In genomic region chr1:231171623-231172197, GRCh38 we compare ENCODE assay signal across 26 cellular contexts. TPM values are rescaled to one million over a fixed set of nuclear protein-coding genes. Genes with fewer than 3 reads are reported as not detected.
DNase-seq lines count a peak whose midpoint lies in the region; ATAC-seq, FAIRE-seq and TF ChIP-seq lines count a peak whose summit lies in the region.
"Had no signal": no experiment of that assay in that cellular context is flagged by ENCODE, and none has a peak within 500 bp of the region (broad histone marks: within the 10 kb centered on the region; RNA-seq: fewer than 3 reads in every experiment).

No MANE protein-coding gene starts in this region.

- H3K9me3 Mint-ChIP-seq in astrocyte (ENCODE audit: unreplicated experiment) = no peaks in the 10 kb centered on the region
- H3K9me3 Mint-ChIP-seq in activated T-helper 2 cell treated with anti-CD3 and anti-CD28 coated beads, Interferon-gamma antibody, Interleukin-2, Interleukin-4, amounts not matched to agents 10 μg/mL and 5 μg/mL and 100 μg/mL, durations not matched to agents 14 hours and 24 hours and 36 hours = no peaks in the 10 kb centered on the region
- H3K9me3 Mint-ChIP-seq in stimulated activated effector memory CD8-positive, alpha-beta T cell treated with anti-CD3 and anti-CD28 coated beads, Interleukin-12 subunit alpha, Interleukin-12 subunit beta, amount 100 ng/mL, for 72 hours = no peaks in the 10 kb centered on the region
- H3K9me3 Mint-ChIP-seq: stimulated activated naive CD8-positive, alpha-beta T cell treated with anti-CD3 and anti-CD28 coated beads, Interleukin-15, amount 100 ng/mL, for 72 hours had no signal

- H3K4me3 Mint-ChIP-seq in astrocyte (ENCODE audit: unreplicated experiment) = no peak overlapping the region
- H3K4me3 Mint-ChIP-seq in activated T-helper 2 cell treated with anti-CD3 and anti-CD28 coated beads, Interferon-gamma antibody, Interleukin-2, Interleukin-4, amounts not matched to agents 10 μg/mL and 5 μg/mL and 100 μg/mL, durations not matched to agents 14 hours and 24 hours and 36 hours (ENCODE audit: low read depth) = no peak overlapping the region
- H3K4me3 Mint-ChIP-seq in stimulated activated effector memory CD8-positive, alpha-beta T cell treated with anti-CD3 and anti-CD28 coated beads, Interleukin-12 subunit alpha, Interleukin-12 subunit beta, amount 100 ng/mL, for 72 hours = no peak overlapping the region
- H3K4me3 Mint-ChIP-seq: stimulated activated naive CD8-positive, alpha-beta T cell treated with anti-CD3 and anti-CD28 coated beads, Interleukin-15, amount 100 ng/mL, for 72 hours had no signal

- H3K4me2 ChIP-seq in astrocyte (ENCODE audit: low read length) (no peak overlapping the region), keratinocyte (ENCODE audit: control insufficient read depth, extremely low read depth, insufficient read depth, low read depth, low read length) (peak overlapping the region; percentile 29)
- H3K4me2 ChIP-seq: PC-9 had no signal

- H4K20me1 ChIP-seq in astrocyte (ENCODE audit: insufficient read depth, low read length) (no peaks in the 10 kb centered on the region), keratinocyte (ENCODE audit: control insufficient read depth, extremely low read depth, insufficient read depth, low read length) (no peaks in the 10 kb centered on the region)

- DNase-seq in DMS53 (lab: John Stamatoyannopoulos, UW) (peak; percentile 11), DMS53 treated with DMSO at 0.1 percent for 48 hours (lab: John Stamatoyannopoulos, UW; ENCODE audit: unreplicated experiment) (no peak), MV-4-11 (lab: John Stamatoyannopoulos, UW) (peak; percentile 68), astrocyte (ENCODE audit: low read depth) (no peak), keratinocyte (ENCODE audit: low read depth, low spot score) (peak; percentile 40), adrenal gland (no peak)
- DNase-seq in activated T-helper 2 cell treated with anti-CD3 and anti-CD28 coated beads, Interferon-gamma antibody, Interleukin-2, Interleukin-4, amounts not matched to agents 10 μg/mL and 5 μg/mL and 100 μg/mL, durations not matched to agents 14 hours and 24 hours and 36 hours (ENCODE audit: low spot score) = no peak
- DNase-seq in stimulated activated effector memory CD8-positive, alpha-beta T cell treated with anti-CD3 and anti-CD28 coated beads, Interleukin-12 subunit alpha, Interleukin-12 subunit beta, amount 100 ng/mL, for 72 hours (ENCODE audit: low spot score in 2 of 2) = no peak
- DNase-seq: activated T-cell treated with anti-CD3 and anti-CD28 coated beads, Interleukin-2, amount 50 U/mL, for 1 hour; dermis blood vessel endothelial cell; head of caudate nucleus; left colon; mesenchymal stem cell; NCI-H1105 treated with DMSO at 0.1 percent for 48 hours; NCI-H446 treated with DMSO at 0.1 percent for 48 hours; PC-9; stimulated activated CD4-positive, alpha-beta T cell treated with anti-CD3 and anti-CD28 coated beads, Interleukin-15, amount 100 ng/mL, for 24 hours; stimulated activated naive CD8-positive, alpha-beta T cell treated with anti-CD3 and anti-CD28 coated beads, Interleukin-15, amount 100 ng/mL, for 72 hours had no signal

- H3K79me2 ChIP-seq in astrocyte (ENCODE audit: insufficient read depth, low read length) = no peaks in the 10 kb centered on the region
- H3K79me2 ChIP-seq in keratinocyte (ENCODE audit: control insufficient read depth, insufficient read depth, low read length) = no peaks in the 10 kb centered on the region

- H3K27me3 Mint-ChIP-seq in astrocyte (ENCODE audit: low read depth, unreplicated experiment) = peaks cover 24% of the 10 kb centered on the region
- H3K27me3 Mint-ChIP-seq in activated T-helper 2 cell treated with anti-CD3 and anti-CD28 coated beads, Interferon-gamma antibody, Interleukin-2, Interleukin-4, amounts not matched to agents 10 μg/mL and 5 μg/mL and 100 μg/mL, durations not matched to agents 14 hours and 24 hours and 36 hours (ENCODE audit: low read depth) = peaks cover 36% of the 10 kb centered on the region

- dilution Hi-C loops in keratinocyte (cut with MboI; ENCODE audit: extremely low pct_ligation_motif_present, low sequenced_read_pairs) = no loop called here

- FAIRE-seq in astrocyte (lab: Jason Lieb, UNC) (no peak), keratinocyte (lab: Jason Lieb, UNC) (peak; percentile 65)
- FAIRE-seq: GM18507, H1 had no signal

- H3K36me3 ChIP-seq in astrocyte (ENCODE audit: insufficient read depth, low read length) (no peaks in the 10 kb centered on the region), keratinocyte (ENCODE audit: control insufficient read depth in 2 of 2, extremely low read depth in 1 of 2, insufficient read depth in 2 of 2, low read length in 2 of 2) (no peaks in the 10 kb centered on the region), adrenal gland (replicated peaks in 1 of 2) (no peaks in the 10 kb centered on the region)
- H3K36me3 ChIP-seq: thyroid gland had no signal

- H3K4me1 ChIP-seq in astrocyte (ENCODE audit: insufficient read depth, low read length) (no peaks in the 10 kb centered on the region), keratinocyte (ENCODE audit: control insufficient read depth, extremely low read depth, insufficient read depth, low read length) (peaks cover 15% of the 10 kb centered on the region), adrenal gland (replicated peaks in 1 of 2) (no peaks in the 10 kb centered on the region)
- H3K4me1 ChIP-seq: thyroid gland had no signal

- H3K27me3 ChIP-seq in astrocyte (ENCODE audit: insufficient read depth, low read length) (peaks cover 9% of the 10 kb centered on the region), keratinocyte (ENCODE audit: control insufficient read depth, extremely low read depth, insufficient read depth, low read length) (peaks cover 3% of the 10 kb centered on the region), adrenal gland (no peaks in the 10 kb centered on the region)
- H3K27me3 ChIP-seq: thyroid gland had no signal

- H3K4me3 ChIP-seq in astrocyte (ENCODE audit: insufficient read depth, low read depth, low read length) (no peak overlapping the region), keratinocyte (ENCODE audit: control insufficient read depth in 2 of 3, extremely low read depth in 1 of 3, insufficient read depth in 2 of 3, low read depth in 1 of 3, low read length in 3 of 3) (no peak overlapping the region), adrenal gland (no peak overlapping the region)
- H3K4me3 ChIP-seq: PC-9, thyroid gland had no signal

- ATAC-seq in stimulated activated effector memory CD8-positive, alpha-beta T cell treated with anti-CD3 and anti-CD28 coated beads, Interleukin-12 subunit alpha, Interleukin-12 subunit beta, amount 100 ng/mL, for 72 hours = no peak
- ATAC-seq: sciatic nerve; stimulated activated naive CD8-positive, alpha-beta T cell treated with anti-CD3 and anti-CD28 coated beads, Interleukin-15, amount 100 ng/mL, for 72 hours had no signal

- no peak for TF ChIP-seq POLR2A in adrenal gland (IDR thresholded peaks at IDR 0.05)

- H3K27ac Mint-ChIP-seq in astrocyte (ENCODE audit: unreplicated experiment) = peak overlapping the region; percentile 34
- no peak overlapping the region for H3K27ac Mint-ChIP-seq in activated T-helper 2 cell treated with anti-CD3 and anti-CD28 coated beads, Interferon-gamma antibody, Interleukin-2, Interleukin-4, amounts not matched to agents 10 μg/mL and 5 μg/mL and 100 μg/mL, durations not matched to agents 14 hours and 24 hours and 36 hours
- H3K27ac Mint-ChIP-seq in stimulated activated effector memory CD8-positive, alpha-beta T cell treated with anti-CD3 and anti-CD28 coated beads, Interleukin-12 subunit alpha, Interleukin-12 subunit beta, amount 100 ng/mL, for 72 hours = no peak overlapping the region
- H3K27ac Mint-ChIP-seq: progenitor cell of endocrine pancreas; stimulated activated naive CD8-positive, alpha-beta T cell treated with anti-CD3 and anti-CD28 coated beads, Interleukin-15, amount 100 ng/mL, for 72 hours had no signal

- intact Hi-C loops in adrenal gland (cut with DNase I) = no loop called here
- intact Hi-C loops in activated T-helper 2 cell treated with anti-CD3 and anti-CD28 coated beads, Interferon-gamma antibody, Interleukin-2, Interleukin-4, amounts not matched to agents 10 μg/mL and 5 μg/mL and 100 μg/mL, durations not matched to agents 14 hours and 24 hours and 36 hours (cut with micrococcal nuclease) = no loop called here

- H3K4me1 Mint-ChIP-seq in astrocyte (ENCODE audit: low read depth, unreplicated experiment) = peaks cover 20% of the 10 kb centered on the region
- H3K4me1 Mint-ChIP-seq in activated T-helper 2 cell treated with anti-CD3 and anti-CD28 coated beads, Interferon-gamma antibody, Interleukin-2, Interleukin-4, amounts not matched to agents 10 μg/mL and 5 μg/mL and 100 μg/mL, durations not matched to agents 14 hours and 24 hours and 36 hours (ENCODE audit: low read depth) = no peaks in the 10 kb centered on the region
- no peaks in the 10 kb centered on the region for H3K4me1 Mint-ChIP-seq in stimulated activated effector memory CD8-positive, alpha-beta T cell treated with anti-CD3 and anti-CD28 coated beads, Interleukin-12 subunit alpha, Interleukin-12 subunit beta, amount 100 ng/mL, for 72 hours
- H3K4me1 Mint-ChIP-seq: stimulated activated naive CD8-positive, alpha-beta T cell treated with anti-CD3 and anti-CD28 coated beads, Interleukin-15, amount 100 ng/mL, for 72 hours had no signal

- H3K36me3 Mint-ChIP-seq in astrocyte (ENCODE audit: low read depth, unreplicated experiment) = peaks cover 3% of the 10 kb centered on the region
- no peaks in the 10 kb centered on the region for H3K36me3 Mint-ChIP-seq in activated T-helper 2 cell treated with anti-CD3 and anti-CD28 coated beads, Interferon-gamma antibody, Interleukin-2, Interleukin-4, amounts not matched to agents 10 μg/mL and 5 μg/mL and 100 μg/mL, durations not matched to agents 14 hours and 24 hours and 36 hours (ENCODE audit: low read depth)
- H3K36me3 Mint-ChIP-seq in stimulated activated effector memory CD8-positive, alpha-beta T cell treated with anti-CD3 and anti-CD28 coated beads, Interleukin-12 subunit alpha, Interleukin-12 subunit beta, amount 100 ng/mL, for 72 hours = no peaks in the 10 kb centered on the region

- no peaks in the 10 kb centered on the region for H3K9me3 ChIP-seq in astrocyte (ENCODE audit: insufficient read depth, low read depth, low read length)
- H3K9me3 ChIP-seq in keratinocyte (ENCODE audit: control insufficient read depth, low read depth, low read length) = no peaks in the 10 kb centered on the region
- no peaks in the 10 kb centered on the region for H3K9me3 ChIP-seq in adrenal gland (replicated peaks in 1 of 3)
- H3K9me3 ChIP-seq: thyroid gland had no signal

- no peak overlapping the region for H2AFZ ChIP-seq in astrocyte (ENCODE audit: low read depth, low read length)
- H2AFZ ChIP-seq in keratinocyte (ENCODE audit: control insufficient read depth, low read length) = no peak overlapping the region
- H2AFZ ChIP-seq: PC-9 had no signal

- no peak for TF ChIP-seq CTCF in astrocyte (IDR thresholded peaks at IDR 0.05; ENCODE audit: insufficient read depth, low read depth, low read length)
- no peak for TF ChIP-seq CTCF in keratinocyte (optimal IDR thresholded peaks at IDR 0.05 in 1 of 3, IDR thresholded peaks at IDR 0.05 in 1 of 3, conservative IDR thresholded peaks at IDR 0.05 in 1 of 3; ENCODE audit: extremely low read depth in 1 of 3, insufficient read depth in 2 of 3, low read length in 3 of 3)
- no peak for TF ChIP-seq CTCF in adrenal gland (IDR thresholded peaks at IDR 0.05)

- no peaks in the 10 kb centered on the region for H3K9me1 ChIP-seq in keratinocyte (ENCODE audit: control insufficient read depth, extremely low read depth, insufficient read depth, low read length)

- H3K9ac ChIP-seq in astrocyte (ENCODE audit: low read length) (no peak overlapping the region), keratinocyte (ENCODE audit: control insufficient read depth, extremely low read depth, insufficient read depth, low read length) (no peak overlapping the region)

- WGBS in adrenal gland, 4 donors = 80 to 84% (median 83%) methylated on average over 6 of the region's 6 CpGs

- H3K27ac ChIP-seq in astrocyte (ENCODE audit: low read depth, low read length) (no peak overlapping the region), keratinocyte (ENCODE audit: control insufficient read depth, insufficient read depth, low read length) (no peak overlapping the region), adrenal gland (no peak overlapping the region)
- H3K27ac ChIP-seq: 22Rv1, PC-9, thyroid gland had no signal

RNA-seq across cellular contexts. Expression of gene TRIM67, which starts 9.9 kb away (rescaled TPM):
- 0.89 and 1.1 TPM in 2 replicates for total RNA-seq in astrocyte
- polyA plus RNA-seq in keratinocyte = not detected in 3 replicates
- polyA plus RNA-seq in keratinocyte (2011; ENCODE audit: low read depth) = not detected
- not detected in 2 replicates for polyA plus RNA-seq in keratinocyte (2011; cell fraction: cytosol; rRNA removed)
- polyA plus RNA-seq in keratinocyte (2011; cell fraction: nucleus; rRNA removed) = not detected in 2 replicates
- not detected in 2 replicates for polyA plus RNA-seq in keratinocyte (2012; ENCODE audit: low replicate concordance)
- 0.03 TPM in 1 of 3 replicates, not detected in the others for polyA minus RNA-seq in keratinocyte
- not detected for polyA minus RNA-seq in keratinocyte (2011; cell fraction: cytosol; rRNA and poly(A)+ RNA removed)
- not detected in 2 replicates for polyA minus RNA-seq in keratinocyte (2011; cell fraction: nucleus; rRNA and poly(A)+ RNA removed)
- total RNA-seq in adrenal gland = 1 to 10 TPM in 2 of 8 donors, under 1 TPM in 6; 0.06 to 1.5 (median 0.30) TPM
- under 1 TPM; 0.10 to 0.62 (median 0.32) TPM for polyA plus RNA-seq in adrenal gland
- not detected in 2 replicates for total RNA-seq in activated T-helper 2 cell treated with anti-CD3 and anti-CD28 coated beads, Interferon-gamma antibody, Interleukin-2, Interleukin-4, amounts not matched to agents 10 μg/mL and 5 μg/mL and 100 μg/mL, durations not matched to agents 14 hours and 24 hours and 36 hours
- total RNA-seq: dermis blood vessel endothelial cell; H1; myocyte; PC-9; T-helper 1 cell treated with Interleukin-12 subunit alpha and Interleukin-12 subunit beta and Interleukin-4 antibody, amounts not matched to agents 30 ng/mL and 1 ng/mL, for 36 hours; thyroid gland had no signal

Comparison
In these comparisons a context has a peak if more than half of its experiments do, and no peak if none do; other contexts are left out.
1. DNase-seq: peak in DMS53 (single experiment), MV-4-11 (single experiment) and keratinocyte (single experiment); none in DMS53 treated with DMSO at 0.1 percent for 48 hours (single experiment), astrocyte (single experiment), adrenal gland (0 of 7), activated T-helper 2 cell treated with anti-CD3 and anti-CD28 coated beads, Interferon-gamma antibody, Interleukin-2, Interleukin-4, amounts not matched to agents 10 μg/mL and 5 μg/mL and 100 μg/mL, durations not matched to agents 14 hours and 24 hours and 36 hours (single experiment) and stimulated activated effector memory CD8-positive, alpha-beta T cell treated with anti-CD3 and anti-CD28 coated beads, Interleukin-12 subunit alpha, Interleukin-12 subunit beta, amount 100 ng/mL, for 72 hours (0 of 2).